7 cellular contexts compared by ENCODE assay signal in genomic region chr16:14927777-14928714, GRCh38. TPM values are rescaled to one million over a fixed set of nuclear protein-coding genes. Genes with fewer than 3 reads are reported as not detected.
DNase-seq lines count a peak whose midpoint lies in the region; ATAC-seq and TF ChIP-seq lines count a peak whose summit lies in the region.
"Not testable (repeated sequence)": the region's sequence is repeated elsewhere in the genome, so short reads cannot be mapped to it uniquely, and the experiment has no call there.

No MANE protein-coding gene starts in this region.

- not testable (repeated sequence) for H3K9me3 ChIP-seq in gastrocnemius medialis

- DNase-seq in G401 (ENCODE audit: low spot score), result peak; percentile 21
- peak; percentile 38 for DNase-seq in NAMALWA (ENCODE audit: low spot score)
- peak; percentile 38 for DNase-seq in activated CD8-positive, alpha-beta memory T cell treated with anti-CD3 and anti-CD28 coated beads, Interleukin-2, amount 10 ng/mL, durations not matched to agents 7 days and 5 days
- peak; percentile 94 for DNase-seq in chondrocyte (ENCODE audit: low spot score)
- peak; percentile 74 for DNase-seq in Right ventricle myocardium inferior (ENCODE audit: missing footprints)
- not testable (repeated sequence) for DNase-seq in memory B cell (ENCODE audit: low spot score in 2 of 2)
- DNase-seq in gastrocnemius medialis, result peak; percentile 4 to 14

- in situ Hi-C loops in G401 (cut with HindIII; ENCODE audit: low sequenced_read_pairs); gastrocnemius medialis (cut with MboI; ENCODE audit: low sequenced_read_pairs in 4 of 4): not testable (repeated sequence)

- H3K27ac Mint-ChIP-seq in activated CD8-positive, alpha-beta memory T cell treated with anti-CD3 and anti-CD28 coated beads, Interleukin-2, amount 10 ng/mL, durations not matched to agents 7 days and 5 days, result peak overlapping the region; percentile 11
- peak overlapping the region; percentile 12 for H3K27ac Mint-ChIP-seq in chondrocyte (ENCODE audit: unreplicated experiment)
- H3K27ac Mint-ChIP-seq in memory B cell, result not testable (repeated sequence)

- not testable (repeated sequence) for TF ChIP-seq CTCF in chondrocyte (IDR thresholded peaks at IDR 0.05); gastrocnemius medialis (IDR thresholded peaks at IDR 0.05 in 4 of 5, conservative IDR thresholded peaks at IDR 0.05 in 1 of 5)

- not testable (repeated sequence) for H3K27ac ChIP-seq in gastrocnemius medialis

- not testable (repeated sequence) for H3K27me3 Mint-ChIP-seq in activated CD8-positive, alpha-beta memory T cell treated with anti-CD3 and anti-CD28 coated beads, Interleukin-2, amount 10 ng/mL, durations not matched to agents 7 days and 5 days; chondrocyte (ENCODE audit: low read depth); memory B cell

- not testable (repeated sequence) for H3K4me1 Mint-ChIP-seq in activated CD8-positive, alpha-beta memory T cell treated with anti-CD3 and anti-CD28 coated beads, Interleukin-2, amount 10 ng/mL, durations not matched to agents 7 days and 5 days; chondrocyte (ENCODE audit: low read depth); memory B cell

- not testable (repeated sequence) for H3K27me3 ChIP-seq in gastrocnemius medialis

- peak; percentile 36 for ATAC-seq in activated CD8-positive, alpha-beta memory T cell treated with anti-CD3 and anti-CD28 coated beads, Interleukin-2, amount 10 ng/mL, durations not matched to agents 7 days and 5 days
- ATAC-seq in Right ventricle myocardium inferior (peak; percentile 64), memory B cell (ENCODE audit: low read depth) (peak; percentile 14), gastrocnemius medialis (peak in 1 of 2 donors; percentile 42)

- intact Hi-C loops in Right ventricle myocardium inferior (cut with DNase I); gastrocnemius medialis (cut with DNase I; ENCODE audit: low total_unique reads): not testable (repeated sequence)

- H3K36me3 Mint-ChIP-seq in activated CD8-positive, alpha-beta memory T cell treated with anti-CD3 and anti-CD28 coated beads, Interleukin-2, amount 10 ng/mL, durations not matched to agents 7 days and 5 days; chondrocyte (ENCODE audit: low read depth); memory B cell: not testable (repeated sequence)

- not testable (repeated sequence) for H3K4me3 Mint-ChIP-seq in activated CD8-positive, alpha-beta memory T cell treated with anti-CD3 and anti-CD28 coated beads, Interleukin-2, amount 10 ng/mL, durations not matched to agents 7 days and 5 days; chondrocyte (ENCODE audit: unreplicated experiment); memory B cell

- TF ChIP-seq POLR2A in gastrocnemius medialis (IDR thresholded peaks at IDR 0.05), result not testable (repeated sequence)

- CTCF ChIA-PET in activated CD8-positive, alpha-beta memory T cell treated with anti-CD3 and anti-CD28 coated beads, Interleukin-2, amount 10 ng/mL, durations not matched to agents 7 days and 5 days (lab: Charles Lee), result not testable (repeated sequence)

- H3K4me3 ChIP-seq in gastrocnemius medialis, result not testable (repeated sequence)

- not testable (repeated sequence) for H3K9me3 Mint-ChIP-seq in activated CD8-positive, alpha-beta memory T cell treated with anti-CD3 and anti-CD28 coated beads, Interleukin-2, amount 10 ng/mL, durations not matched to agents 7 days and 5 days (ENCODE audit: low read depth); chondrocyte (ENCODE audit: low read depth); memory B cell

- H3K36me3 ChIP-seq in gastrocnemius medialis, result not testable (repeated sequence)

- not testable (repeated sequence) for H3K4me1 ChIP-seq in gastrocnemius medialis

RNA-seq across cellular contexts. Expression of gene NPIPA1, which starts 9.2 kb away (rescaled TPM):
- 19.7 and 37.0 TPM in 2 replicates for total RNA-seq in G401 (2014; rRNA removed; shearing (Covaris generic))
- total RNA-seq in activated CD8-positive, alpha-beta memory T cell treated with anti-CD3 and anti-CD28 coated beads, Interleukin-2, amount 10 ng/mL, durations not matched to agents 7 days and 5 days, result 100 to 1,000 TPM; 109 to 133 TPM
- 119 to 145 TPM (median 143 TPM) in 3 replicates for total RNA-seq in chondrocyte
- 45.3 TPM for total RNA-seq in Right ventricle myocardium inferior
- total RNA-seq in gastrocnemius medialis, result 10 to 100 TPM; 19.6 to 53.1 (median 25.7) TPM

RNA-seq across cellular contexts. Expression of gene PDXDC1, which starts 46.8 kb away (rescaled TPM):
- total RNA-seq in G401 (2014; rRNA removed; shearing (Covaris generic)), result 41.5 and 45.2 TPM in 2 replicates
- 10 to 100 TPM; 47.0 to 58.7 TPM for total RNA-seq in activated CD8-positive, alpha-beta memory T cell treated with anti-CD3 and anti-CD28 coated beads, Interleukin-2, amount 10 ng/mL, durations not matched to agents 7 days and 5 days
- total RNA-seq in chondrocyte (120 to 156 TPM (median 125 TPM) in 3 replicates), Right ventricle myocardium inferior (79.0 TPM), gastrocnemius medialis (10 to 100 TPM; 34.3 to 69.0 (median 45.2) TPM)
